Comparison of ENCODE assay signal across 9 cellular contexts in the genomic region with DNA sequence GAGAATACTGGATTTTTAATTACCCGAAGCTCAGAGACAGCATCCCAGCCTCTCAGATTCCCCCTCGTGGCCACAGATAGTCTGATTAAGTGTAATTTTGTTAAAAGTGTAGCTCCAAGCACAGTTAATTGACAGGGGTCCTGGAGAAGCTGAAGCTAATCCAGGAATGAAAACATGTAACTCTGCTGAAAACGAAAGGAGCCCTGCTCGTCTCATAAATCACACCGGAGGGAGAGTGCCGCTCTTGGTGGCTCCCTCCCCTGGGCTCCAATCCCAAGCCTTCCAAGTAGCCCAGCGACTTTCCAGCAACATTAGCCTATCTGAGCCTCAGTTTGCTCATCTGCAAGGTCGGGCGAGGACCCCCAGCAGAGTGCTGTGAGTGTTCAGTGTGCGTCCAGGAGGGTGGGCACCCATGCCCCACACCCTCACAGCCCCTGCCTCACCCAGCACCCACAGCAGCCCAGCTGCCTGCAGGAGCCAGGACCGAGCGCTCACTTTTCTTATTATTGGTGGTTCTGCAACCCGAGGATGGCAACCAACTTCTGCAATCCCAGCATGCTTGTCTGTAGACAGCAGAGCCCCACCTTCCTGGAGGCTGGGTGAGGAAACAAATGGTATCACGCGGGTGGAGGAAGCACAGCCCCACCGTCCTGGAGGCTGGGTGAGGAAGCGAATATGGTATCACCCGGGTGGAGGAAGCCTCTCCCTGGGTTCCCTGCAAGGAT.
DNase-seq lines count a peak whose midpoint lies in the region; ATAC-seq and TF ChIP-seq lines count a peak whose summit lies in the region.
"Had no signal": no experiment of that assay in that cellular context is flagged by ENCODE, and none has a peak within 500 bp of the region (broad histone marks: within the 10 kb centered on the region; RNA-seq: fewer than 3 reads in every experiment).

No MANE protein-coding gene starts in this region.

- peak overlapping the region in 10 of 12 donors; percentile 3 to 57 (median 44) for H3K4me3 ChIP-seq in heart left ventricle

- H3K27ac ChIP-seq in heart left ventricle, result peak overlapping the region in 5 of 12 donors; percentile 7 to 43 (median 23)

- TF ChIP-seq CTCF in heart left ventricle (IDR thresholded peaks at IDR 0.05), result no peak

- no peaks in the 10 kb centered on the region for H3K4me1 ChIP-seq in heart left ventricle

- 51 to 53% (median 51%) methylated on average over 18 of the region's 18 CpGs for WGBS in heart left ventricle, 4 donors

- ATAC-seq in heart left ventricle (peak in 3 of 4 donors; percentile 67 to 75 (median 68)), HG03196 (IDR thresholded peaks at IDR 0.05; ENCODE audit: unreplicated experiment) (no peak), GM19467 (IDR thresholded peaks at IDR 0.05; ENCODE audit: unreplicated experiment) (no peak)
- ATAC-seq in stimulated activated naive CD8-positive, alpha-beta T cell treated with anti-CD3 and anti-CD28 coated beads, Interleukin-15, Interleukin-2, amounts not matched to agents 100 U/mL and 50 U/mL, for 24 hours, result no peak

- intact Hi-C loops in heart left ventricle (cut with DNase I), result no loop called here

- TF ChIP-seq POLR2A in heart left ventricle (IDR thresholded peaks at IDR 0.05), result no peak

- no peaks in the 10 kb centered on the region for H3K9me3 ChIP-seq in heart left ventricle

- no peaks in the 10 kb centered on the region for H3K36me3 ChIP-seq in heart left ventricle

- DNase-seq in Ammon's horn (ENCODE audit: low spot score) (peak; percentile 76), OCI-M1 (lab: John Stamatoyannopoulos, UW) (peak; percentile 4), heart left ventricle (peak in 1 of 5 donors; percentile 65), occipital lobe (lab: John Stamatoyannopoulos, UW) (peak; percentile 22)
- DNase-seq in activated CD4-positive, alpha-beta T cell treated with anti-CD3 and anti-CD28 coated beads, Interleukin-2, amount 50 U/mL, for 1 hour, result no peak
- DNase-seq in stimulated activated naive CD8-positive, alpha-beta T cell treated with anti-CD3 and anti-CD28 coated beads, Interleukin-15, Interleukin-2, amounts not matched to agents 100 U/mL and 50 U/mL, for 24 hours, result no peak
- DNase-seq: DMS 273 treated with DMSO at 0.1 percent for 48 hours had no signal

- H3K27me3 ChIP-seq in heart left ventricle, result peaks cover 0 to 3% (median 0%) of the 10 kb centered on the region in 9 donors

Comparison
In these comparisons a context has a peak if more than half of its experiments do, and no peak if none do; other contexts are left out.
1. DNase-seq: peak in Ammon's horn (single experiment), OCI-M1 (single experiment) and occipital lobe (single experiment); none in activated CD4-positive, alpha-beta T cell treated with anti-CD3 and anti-CD28 coated beads, Interleukin-2, amount 50 U/mL, for 1 hour (single experiment) and stimulated activated naive CD8-positive, alpha-beta T cell treated with anti-CD3 and anti-CD28 coated beads, Interleukin-15, Interleukin-2, amounts not matched to agents 100 U/mL and 50 U/mL, for 24 hours (single experiment).
2. ATAC-seq: peak in heart left ventricle (3 of 4); none in HG03196 (single experiment), stimulated activated naive CD8-positive, alpha-beta T cell treated with anti-CD3 and anti-CD28 coated beads, Interleukin-15, Interleukin-2, amounts not matched to agents 100 U/mL and 50 U/mL, for 24 hours (single experiment) and GM19467 (single experiment).